In the genomic region with DNA sequence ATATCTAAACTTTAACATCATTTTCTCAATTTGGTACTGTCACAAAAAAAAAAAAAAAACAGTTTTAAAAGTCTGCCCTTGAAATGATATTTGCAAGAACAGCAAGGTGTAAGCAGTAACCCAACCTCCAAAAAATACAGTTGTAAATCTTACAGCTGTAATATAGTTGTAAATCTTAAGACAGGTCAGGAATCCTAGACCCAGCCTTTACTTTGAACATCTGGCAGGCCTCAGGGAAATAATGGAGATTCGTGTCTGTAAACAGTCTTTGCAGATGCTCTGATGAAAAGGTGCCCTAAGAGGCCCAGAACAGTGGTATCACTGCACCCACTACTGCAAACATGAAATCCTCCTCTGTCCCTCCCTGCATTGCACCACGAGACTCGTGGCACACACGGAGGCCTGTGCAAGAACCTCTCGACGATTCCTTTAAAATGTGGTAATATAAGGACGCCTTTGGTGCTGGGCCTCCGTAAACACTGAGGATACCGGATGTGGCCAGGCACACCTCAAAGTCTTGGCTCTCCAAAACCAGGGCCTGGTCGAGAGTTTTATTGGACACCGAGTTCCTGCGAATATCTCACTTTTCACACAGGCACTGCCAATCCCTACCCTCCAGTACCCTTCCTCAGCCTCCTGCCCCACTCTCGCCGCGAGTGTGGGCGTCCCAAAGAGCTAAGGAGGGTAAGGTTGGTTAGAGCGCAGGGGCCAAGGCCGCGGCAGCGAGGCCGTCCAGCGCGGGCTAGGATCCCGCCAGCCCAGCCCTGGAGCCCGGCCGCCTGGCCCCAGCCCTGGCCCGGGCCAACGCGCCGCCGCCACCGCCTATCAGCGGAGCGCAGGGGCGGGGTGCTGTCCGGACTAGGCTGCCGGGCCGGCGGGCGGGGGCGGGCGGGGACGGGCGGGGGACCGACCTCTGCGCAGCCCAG, we compare ENCODE assay signal across 8 cellular contexts. TPM values are rescaled to one million over a fixed set of nuclear protein-coding genes. Genes with fewer than 3 reads are reported as not detected.
DNase-seq lines count a peak whose midpoint lies in the region; ATAC-seq and TF ChIP-seq lines count a peak whose summit lies in the region.

No MANE protein-coding gene starts in this region.

- no peaks in the 10 kb centered on the region for H3K9me3 ChIP-seq in psoas muscle

- no peaks in the 10 kb centered on the region for H3K36me3 ChIP-seq in psoas muscle (ENCODE audit: insufficient read depth in 1 of 2, low read depth in 1 of 2)

- 12 to 19% (median 16%) methylated on average over 24 to 37 of the region's 46 CpGs for WGBS in psoas muscle, 3 donors

- H3K27ac Mint-ChIP-seq in activated naive CD8-positive, alpha-beta T cell treated with anti-CD3 and anti-CD28 coated beads, Interleukin-2, amount 50 U/mL, for 24 hours = peak overlapping the region; percentile 82

- no peaks in the 10 kb centered on the region for H3K27me3 ChIP-seq in psoas muscle (ENCODE audit: insufficient read depth in 3 of 3, low read length in 2 of 3)

- peak overlapping the region; percentile 85 for H3K4me3 Mint-ChIP-seq in activated naive CD8-positive, alpha-beta T cell treated with anti-CD3 and anti-CD28 coated beads, Interleukin-2, amount 50 U/mL, for 24 hours

- peaks cover 60% of the 10 kb centered on the region for H3K4me1 ChIP-seq in psoas muscle

- H3K4me1 Mint-ChIP-seq in activated naive CD8-positive, alpha-beta T cell treated with anti-CD3 and anti-CD28 coated beads, Interleukin-2, amount 50 U/mL, for 24 hours = peaks cover 71% of the 10 kb centered on the region

- TF ChIP-seq CTCF in psoas muscle (IDR thresholded peaks at IDR 0.05) = no peak

- peak overlapping the region; percentile 63 for H3K4me3 ChIP-seq in psoas muscle

- H3K36me3 Mint-ChIP-seq in activated naive CD8-positive, alpha-beta T cell treated with anti-CD3 and anti-CD28 coated beads, Interleukin-2, amount 50 U/mL, for 24 hours (ENCODE audit: low read depth) = peaks cover 16% of the 10 kb centered on the region

- in situ Hi-C loops in SK-MEL-5 (cut with HindIII; ENCODE audit: low pct_unique_long_range_greater_than_20kb, low sequenced_read_pairs) = no loop called here

- intact Hi-C loops in left cardiac atrium (cut with DNase I) (loop anchor here in 1 of 2 donors (5.0 to 10.0 kb wide), 3 partner anchors 194 to 316 kb away; no protein-coding TSS in a partner anchor), psoas muscle (cut with DNase I) (loop anchor here (5.0 to 10.0 kb wide), 5 partner anchors 52 to 197 kb away; a partner anchor contains a TSS)

- DNase-seq in EL = peak; percentile 79
- peak; percentile 71 for DNase-seq in HT1080 (ENCODE audit: low read depth)
- DNase-seq in SK-MEL-5 (ENCODE audit: low read depth, low spot score) = peak; percentile 49
- peak; percentile 36 for DNase-seq in activated naive CD8-positive, alpha-beta T cell treated with anti-CD3 and anti-CD28 coated beads, Interleukin-2, amount 50 U/mL, for 24 hours
- DNase-seq in left cardiac atrium = peak; percentile 82
- DNase-seq in psoas muscle = peak; percentile 80 to 85
- no peak for DNase-seq in epidermal melanocyte (ENCODE audit: insufficient read length, low spot score)

- H3K27me3 Mint-ChIP-seq in activated naive CD8-positive, alpha-beta T cell treated with anti-CD3 and anti-CD28 coated beads, Interleukin-2, amount 50 U/mL, for 24 hours = no peaks in the 10 kb centered on the region

- ATAC-seq in GM21381 (IDR thresholded peaks at IDR 0.05; ENCODE audit: unreplicated experiment) = peak; percentile 66
- peak; percentile 86 for ATAC-seq in activated naive CD8-positive, alpha-beta T cell treated with anti-CD3 and anti-CD28 coated beads, Interleukin-2, amount 50 U/mL, for 24 hours
- ATAC-seq in left cardiac atrium = peak; percentile 89 to 94
- peak; percentile 87 to 90 (median 90) for ATAC-seq in psoas muscle

- no peaks in the 10 kb centered on the region for H3K9me3 Mint-ChIP-seq in activated naive CD8-positive, alpha-beta T cell treated with anti-CD3 and anti-CD28 coated beads, Interleukin-2, amount 50 U/mL, for 24 hours

- peak overlapping the region; percentile 98 for H3K27ac ChIP-seq in psoas muscle

RNA-seq across cellular contexts. Expression of a gene that starts 0.5 kb away (rescaled TPM):
- 13.1 and 18.1 TPM in 2 replicates for total RNA-seq in HT1080 (2014; rRNA removed; shearing (Covaris generic))
- polyA plus RNA-seq in HT1080 (2015; cell fraction: cytosol; rRNA removed) = 29.1 and 34.9 TPM in 2 replicates
- 10.8 and 11.8 TPM in 2 replicates for polyA plus RNA-seq in HT1080 (2015; cell fraction: nucleus; rRNA removed)
- 21.0 and 23.6 TPM in 2 replicates for total RNA-seq in SK-MEL-5 (2014; rRNA removed; shearing (Covaris generic))
- 18.3 and 26.2 TPM in 2 replicates for polyA plus RNA-seq in SK-MEL-5 (2015; cell fraction: cytosol; rRNA removed)
- polyA plus RNA-seq in SK-MEL-5 (2015; cell fraction: nucleus; rRNA removed) = 5.2 and 6.5 TPM in 2 replicates
- total RNA-seq in left cardiac atrium (10 to 100 TPM; 25.4 to 34.1 TPM), psoas muscle (10 to 100 TPM; 12.4 to 17.2 (median 16.5) TPM)
- polyA plus RNA-seq in psoas muscle = 10 to 100 TPM in 1 of 3 donors, 1 to 10 TPM in 2; 6.5 to 18.4 (median 8.2) TPM

RNA-seq across cellular contexts. Expression of a gene that starts 54.9 kb away (rescaled TPM):
- 43.9 and 44.5 TPM in 2 replicates for total RNA-seq in HT1080 (2014; rRNA removed; shearing (Covaris generic))
- 17.5 and 28.0 TPM in 2 replicates for polyA plus RNA-seq in HT1080 (2015; cell fraction: cytosol; rRNA removed)
- 130 and 135 TPM in 2 replicates for polyA plus RNA-seq in HT1080 (2015; cell fraction: nucleus; rRNA removed)
- 30.1 and 30.2 TPM in 2 replicates for total RNA-seq in SK-MEL-5 (2014; rRNA removed; shearing (Covaris generic))
- polyA plus RNA-seq in SK-MEL-5 (2015; cell fraction: cytosol; rRNA removed) = 16.1 and 17.3 TPM in 2 replicates
- 77.4 and 78.6 TPM in 2 replicates for polyA plus RNA-seq in SK-MEL-5 (2015; cell fraction: nucleus; rRNA removed)
- 10 to 100 TPM; 40.9 to 44.3 TPM for total RNA-seq in left cardiac atrium
- 10 to 100 TPM; 23.3 to 74.4 (median 30.3) TPM for total RNA-seq in psoas muscle
- polyA plus RNA-seq in psoas muscle = 10 to 100 TPM; 17.5 to 35.6 (median 17.7) TPM
